Comparison of ENCODE assay signal across 16 cellular contexts in the genomic region with DNA sequence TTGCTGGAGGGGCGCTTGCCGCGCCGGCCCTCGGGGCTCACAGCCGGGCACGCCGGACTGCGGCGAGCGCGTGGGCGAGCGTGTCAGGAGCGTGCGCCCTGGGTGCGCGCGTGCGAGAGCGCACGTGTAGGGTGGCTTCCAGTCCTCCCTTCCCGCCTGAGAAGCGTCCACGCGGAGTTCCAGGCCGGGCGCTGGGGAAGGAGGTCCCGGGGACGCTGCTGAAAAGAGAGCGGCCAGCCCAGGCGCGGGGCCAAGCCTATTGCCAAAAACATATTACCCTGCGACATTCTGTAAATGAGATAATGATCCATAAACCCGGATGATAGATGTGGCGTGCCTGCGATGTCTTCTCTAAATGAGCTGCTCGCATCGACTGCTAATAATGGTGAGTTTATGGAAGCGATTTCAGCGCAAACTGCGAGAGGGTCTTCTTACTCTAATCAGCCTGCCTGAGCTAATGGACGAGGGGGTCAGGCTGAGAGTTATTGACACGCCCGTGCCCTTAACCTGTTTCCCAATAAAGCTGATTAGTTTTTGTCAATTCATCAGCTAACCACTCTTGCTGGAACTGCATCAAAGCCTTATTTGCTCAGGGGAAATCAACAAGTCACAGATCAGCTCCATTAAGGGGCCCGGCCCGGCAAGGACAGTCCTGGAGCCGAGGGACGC. TPM values are rescaled to one million over a fixed set of nuclear protein-coding genes. Genes with fewer than 3 reads are reported as not detected.
DNase-seq lines count a peak whose midpoint lies in the region; ATAC-seq and TF ChIP-seq lines count a peak whose summit lies in the region.
"Had no signal": no experiment of that assay in that cellular context is flagged by ENCODE, and none has a peak within 500 bp of the region (broad histone marks: within the 10 kb centered on the region; RNA-seq: fewer than 3 reads in every experiment).

No MANE protein-coding gene starts in this region.

- H4K8ac ChIP-seq in neuronal stem cell (ENCODE audit: low read depth, low read length): peak overlapping the region; percentile 26

- H3K9ac ChIP-seq in ES-I3 (ENCODE audit: low read depth, low read length): peak overlapping the region; percentile 32; the same call in 1 of the 2 replicates
- no peak overlapping the region for H3K9ac ChIP-seq in neuronal stem cell (ENCODE audit: low read depth, low read length, poor library complexity)
- H3K9ac ChIP-seq: BLaER1 treated with 17β-estradiol and CSF1 and Interleukin-3, amounts not matched to agents 10 nM and 100 nM had no signal

- DNase-seq in NCI-H2171 (lab: John Stamatoyannopoulos, UW) (peak; percentile 7), neuronal stem cell (ENCODE audit: low spot score) (no peak), osteocyte (ENCODE audit: extremely low spot score, unreplicated experiment) (no peak), CD1c-positive myeloid dendritic cell (ENCODE audit: extremely low spot score) (no peak), gastrocnemius medialis (no peak)
- DNase-seq in central memory CD8-positive, alpha-beta T cell (ENCODE audit: low spot score in 2 of 2): no peak
- DNase-seq: activated CD8-positive, alpha-beta memory T cell treated with anti-CD3 and anti-CD28 coated beads, Interleukin-2, amount 50 U/mL, for 4 hours; head of caudate nucleus; NCI-H510A treated with DMSO at 0.1 percent for 48 hours; substantia nigra had no signal

- H3K27ac ChIP-seq in neuronal stem cell (replicated peaks; ENCODE audit: low read length) (no peak overlapping the region), gastrocnemius medialis (no peak overlapping the region)
- H3K27ac ChIP-seq: BLaER1 treated with 17β-estradiol and CSF1 and Interleukin-3, amounts not matched to agents 10 nM and 100 nM had no signal

- no peak overlapping the region for H2BK12ac ChIP-seq in neuronal stem cell (ENCODE audit: low read length)

- H3K36me3 ChIP-seq in ES-I3 (ENCODE audit: insufficient read depth, low read length) (no peaks in the 10 kb centered on the region), neuronal stem cell (replicated peaks in 1 of 2; ENCODE audit: control insufficient read depth in 2 of 2, insufficient read depth in 2 of 2, low read length in 2 of 2) (no peaks in the 10 kb centered on the region), gastrocnemius medialis (no peaks in the 10 kb centered on the region)
- H3K36me3 ChIP-seq: BLaER1 treated with 17β-estradiol and CSF1 and Interleukin-3, amounts not matched to agents 10 nM and 100 nM had no signal

- H3K9me3 ChIP-seq in ES-I3 (ENCODE audit: control insufficient read depth, insufficient read depth, low read length) (no peaks in the 10 kb centered on the region), neuronal stem cell (replicated peaks in 1 of 2; ENCODE audit: control insufficient read depth in 2 of 2, insufficient read depth in 1 of 2, low read depth in 1 of 2, low read length in 2 of 2) (peaks cover 1 to 4% of the 10 kb centered on the region in 2 donors), gastrocnemius medialis (no peaks in the 10 kb centered on the region)
- H3K9me3 ChIP-seq: body of pancreas had no signal

- H3K4me1 ChIP-seq in ES-I3 (ENCODE audit: insufficient read depth, low read length): peaks cover 32% of the 10 kb centered on the region
- H3K4me1 ChIP-seq in neuronal stem cell (ENCODE audit: control insufficient read depth in 2 of 2, insufficient read depth in 1 of 2, low read depth in 1 of 2, low read length in 2 of 2): peaks cover 0 to 2% of the 10 kb centered on the region in 2 donors
- H3K4me1 ChIP-seq in gastrocnemius medialis: peaks cover 6 to 27% of the 10 kb centered on the region in 2 donors

- intact Hi-C loops in gastrocnemius medialis (cut with DNase I; ENCODE audit: low total_unique reads): no loop called here

- H3K79me1 ChIP-seq in neuronal stem cell (ENCODE audit: low read depth, low read length): no peaks in the 10 kb centered on the region

- no CpG with 5 or more reads among the region's 49 CpGs for WGBS in neuronal stem cell (ENCODE audit: extremely low coverage in 2 of 2, insufficient read length in 2 of 2, insufficient replicate concordance in 1 of 2), 2 donors

- H3K4me3 ChIP-seq in neuronal stem cell (ENCODE audit: low read length in 2 of 2) (no peak overlapping the region), gastrocnemius medialis (peak overlapping the region in 1 of 4 donors; percentile 34)
- H3K4me3 ChIP-seq: body of pancreas had no signal

- no peak overlapping the region for H3K27ac Mint-ChIP-seq in central memory CD8-positive, alpha-beta T cell (ENCODE audit: low read depth)
- H3K27ac Mint-ChIP-seq in osteocyte (ENCODE audit: unreplicated experiment): no peak overlapping the region

- H2BK120ac ChIP-seq in neuronal stem cell (ENCODE audit: low read depth, low read length): no peak overlapping the region

- no peak overlapping the region for H2BK5ac ChIP-seq in neuronal stem cell (ENCODE audit: low read length)

- ATAC-seq in central memory CD8-positive, alpha-beta T cell (replicated peaks; ENCODE audit: extremely low read depth, poor library complexity, severe bottlenecking): no peak
- ATAC-seq in GM19463 (IDR thresholded peaks at IDR 0.05; ENCODE audit: unreplicated experiment) (no peak), gastrocnemius medialis (no peak)
- ATAC-seq: Right ventricle myocardium inferior had no signal

- H3K23ac ChIP-seq in neuronal stem cell (ENCODE audit: low read depth, low read length, poor library complexity): peak overlapping the region; percentile 74

- in situ Hi-C loops in gastrocnemius medialis (cut with MboI; ENCODE audit: low sequenced_read_pairs in 4 of 4): no loop called here

- H3K27me3 Mint-ChIP-seq in central memory CD8-positive, alpha-beta T cell: peaks cover 83% of the 10 kb centered on the region
- peaks cover 77% of the 10 kb centered on the region for H3K27me3 Mint-ChIP-seq in osteocyte (ENCODE audit: unreplicated experiment)

- no peak overlapping the region for H3K4me2 ChIP-seq in neuronal stem cell (ENCODE audit: insufficient read depth, low read length, poor library complexity, severe bottlenecking)

- H4K91ac ChIP-seq in neuronal stem cell (ENCODE audit: low read depth, low read length, poor library complexity): no peak overlapping the region

- peak overlapping the region; percentile 39 for H2BK15ac ChIP-seq in neuronal stem cell (ENCODE audit: low read length)

- TF ChIP-seq CTCF in osteocyte (IDR thresholded peaks at IDR 0.05): no peak
- TF ChIP-seq CTCF in gastrocnemius medialis (IDR thresholded peaks at IDR 0.05 in 4 of 5, conservative IDR thresholded peaks at IDR 0.05 in 1 of 5): no peak

- peak overlapping the region; percentile 73 for H3K18ac ChIP-seq in neuronal stem cell (ENCODE audit: low read length)

- H3K4me1 Mint-ChIP-seq in central memory CD8-positive, alpha-beta T cell: no peaks in the 10 kb centered on the region
- H3K4me1 Mint-ChIP-seq in osteocyte (ENCODE audit: unreplicated experiment): peaks cover 10% of the 10 kb centered on the region

- H3K4me3 Mint-ChIP-seq in central memory CD8-positive, alpha-beta T cell: peak overlapping the region; percentile 57
- H3K4me3 Mint-ChIP-seq in osteocyte (ENCODE audit: unreplicated experiment): no peak overlapping the region

- H3K9me3 Mint-ChIP-seq in central memory CD8-positive, alpha-beta T cell: no peaks in the 10 kb centered on the region
- no peaks in the 10 kb centered on the region for H3K9me3 Mint-ChIP-seq in osteocyte (ENCODE audit: unreplicated experiment)

- TF ChIP-seq POLR2A in gastrocnemius medialis (IDR thresholded peaks at IDR 0.05): no peak

- H3K14ac ChIP-seq in neuronal stem cell (ENCODE audit: low read length): peak overlapping the region; percentile 44

- H3K4ac ChIP-seq in neuronal stem cell (ENCODE audit: low read length): no peak overlapping the region

- peak overlapping the region; percentile 56 for H2AFZ ChIP-seq in neuronal stem cell (ENCODE audit: low read length)

- peak overlapping the region; percentile 77 for H2AK5ac ChIP-seq in neuronal stem cell (ENCODE audit: low read depth, low read length)

- H3K27me3 ChIP-seq in neuronal stem cell (ENCODE audit: control insufficient read depth in 3 of 3, insufficient read depth in 3 of 3, low read depth in 1 of 3, low read length in 3 of 3) (peaks cover 86 to 100% (median 98%) of the 10 kb centered on the region in 3 experiments), gastrocnemius medialis (peaks cover 97 to 100% (median 99%) of the 10 kb centered on the region in 3 donors)

- H3K36me3 Mint-ChIP-seq in central memory CD8-positive, alpha-beta T cell (ENCODE audit: insufficient read depth): peaks cover 3% of the 10 kb centered on the region
- no peaks in the 10 kb centered on the region for H3K36me3 Mint-ChIP-seq in osteocyte (ENCODE audit: unreplicated experiment)

RNA-seq across cellular contexts. Expression of a gene that starts 8.0 kb away (rescaled TPM):
- not detected for polyA plus RNA-seq in neuronal stem cell (2013, experiment 1 of 2)
- 0.04 TPM for polyA plus RNA-seq in neuronal stem cell (2013, experiment 2 of 2)
- total RNA-seq in osteocyte: not detected in 2 replicates
- under 1 TPM in 2 of 4 donors, not detected in 2; 0.16 to 0.20 TPM for total RNA-seq in gastrocnemius medialis
- total RNA-seq: lung microvascular endothelial cell, Right ventricle myocardium inferior had no signal
